In the genomic region with DNA sequence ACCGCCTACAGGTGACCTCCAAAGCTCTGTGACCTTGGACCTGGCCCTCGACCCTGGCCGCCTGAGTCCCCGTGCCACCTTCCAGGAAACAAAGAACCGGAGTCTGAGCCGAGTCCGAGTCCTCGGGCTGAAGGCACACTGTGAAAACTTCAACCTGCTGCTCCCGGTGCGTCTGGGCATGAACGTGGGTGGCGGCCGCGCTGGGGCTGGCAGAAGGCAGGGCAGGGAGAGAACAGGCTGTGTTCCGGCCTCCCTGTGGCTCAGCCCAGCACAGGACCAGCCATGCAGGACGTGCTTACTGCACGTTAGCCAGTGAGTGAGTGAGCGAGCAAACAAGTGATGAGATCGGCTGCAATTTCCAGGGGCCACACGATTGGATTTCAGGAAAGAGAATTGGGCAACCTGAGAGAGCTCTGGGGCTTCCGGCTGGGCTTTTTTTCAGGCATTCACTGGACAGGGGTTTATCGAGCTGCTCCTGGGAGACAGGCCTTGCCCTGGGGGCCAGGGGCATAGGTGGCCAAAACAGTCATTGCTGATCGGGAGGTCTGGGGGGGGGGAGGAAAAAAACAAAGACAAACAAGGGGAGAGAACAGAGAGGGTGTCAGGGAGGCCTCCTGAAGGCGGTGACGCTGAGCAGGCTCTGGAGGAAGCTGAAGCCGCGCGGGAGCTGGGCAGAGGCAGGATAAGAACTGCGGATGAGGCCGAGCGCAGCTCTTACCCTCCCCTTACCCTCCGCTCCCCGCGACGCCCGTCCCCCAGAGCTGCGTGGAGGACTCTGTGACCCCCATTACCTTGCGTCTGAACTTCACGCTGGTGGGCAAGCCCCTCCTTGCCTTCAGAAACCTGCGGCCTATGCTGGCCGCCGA, we compare ENCODE assay signal across 1 cellular context.
TF ChIP-seq lines count a peak whose summit lies in the region.

No MANE protein-coding gene starts in this region.

TF ChIP-seq in GM23338, 12 proteins besides CTCF, POLR2A, EP300 and RAD21:
- no peak for TF ChIP-seq JUNB (IDR thresholded peaks at IDR 0.05; ENCODE audit: unreplicated experiment)
- TF ChIP-seq EZH2phosphoT487 (IDR thresholded peaks at IDR 0.05; ENCODE audit: unreplicated experiment): no peak
- no peak for TF ChIP-seq ZNF331 (CRISPR knock-in tag; IDR thresholded peaks at IDR 0.05; ENCODE audit: low read depth)
- TF ChIP-seq REST (IDR thresholded peaks at IDR 0.05; ENCODE audit: unreplicated experiment): no peak
